19 cellular contexts compared by ENCODE assay signal in the genomic region with DNA sequence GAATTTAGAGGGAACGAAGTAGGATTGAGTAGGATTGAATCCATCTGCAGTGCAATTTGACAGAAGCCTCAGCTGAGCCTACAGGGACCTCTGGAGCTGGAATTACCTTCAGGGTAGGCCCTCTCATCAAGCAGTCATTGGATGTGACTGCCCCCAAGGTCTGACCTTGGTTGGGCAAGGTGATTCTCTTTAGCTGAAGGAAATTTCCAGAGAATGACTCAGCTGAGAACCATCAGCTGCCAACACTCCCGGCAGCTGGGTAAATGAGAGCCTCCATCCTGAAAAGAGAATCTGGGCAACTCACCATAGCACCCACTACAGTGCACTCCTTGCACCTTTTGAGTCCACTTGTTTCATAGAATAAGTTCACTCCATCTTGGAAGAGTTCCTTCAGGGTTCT.
DNase-seq lines count a peak whose midpoint lies in the region; ATAC-seq, FAIRE-seq and TF ChIP-seq lines count a peak whose summit lies in the region.
"Had no signal": no experiment of that assay in that cellular context is flagged by ENCODE, and none has a peak within 500 bp of the region (broad histone marks: within the 10 kb centered on the region; RNA-seq: fewer than 3 reads in every experiment).

No MANE protein-coding gene starts in this region.

- H3K36me3 ChIP-seq in HepG2 (replicated peaks in 1 of 2; ENCODE audit: control insufficient read depth in 1 of 2, insufficient read depth in 2 of 2, low read length in 2 of 2) (no peaks in the 10 kb centered on the region), right lobe of liver (no peaks in the 10 kb centered on the region), adipocyte (ENCODE audit: control insufficient read depth, insufficient read depth, low read length, severe bottlenecking) (no peaks in the 10 kb centered on the region)
- H3K36me3 ChIP-seq: colonic mucosa, neural progenitor cell, uterus had no signal

- FAIRE-seq in HepG2 (lab: Jason Lieb, UNC) (no peak), urothelium cell line (lab: Jason Lieb, UNC) (no peak), D721Med (lab: Jason Lieb, UNC) (no peak), frontal cortex (lab: Jason Lieb, UNC) (no peak)

- CTCF ChIA-PET in HepG2 (lab: Yijun Ruan, JAX; ENCODE audit: low intra/inter-chr PET ratio, low total read pairs): no interaction called here

- H3K4me3 ChIP-seq in HepG2 (replicated peaks in 1 of 3; ENCODE audit: insufficient read depth in 1 of 3, low read depth in 2 of 3, low read length in 3 of 3) (no peak overlapping the region), right lobe of liver (no peak overlapping the region), adipocyte (ENCODE audit: low read length) (no peak overlapping the region), fibroblast of villous mesenchyme (ENCODE audit: low read depth, low read length) (no peak overlapping the region)
- H3K4me3 ChIP-seq: colonic mucosa, neural progenitor cell, uterus had no signal

- H3K9me3 ChIP-seq in HepG2 (ENCODE audit: low read length) (peaks cover 9% of the 10 kb centered on the region; the same call in 1 of the 2 replicates), right lobe of liver (no peaks in the 10 kb centered on the region), adipocyte (ENCODE audit: control insufficient read depth, low read length) (peaks cover 12% of the 10 kb centered on the region)
- H3K9me3 ChIP-seq: colonic mucosa had no signal

- TF ChIP-seq CTCF in HepG2 (CRISPR knock-in tag; IDR thresholded peaks at IDR 0.05) (no peak), right lobe of liver (IDR thresholded peaks at IDR 0.05) (no peak), fibroblast of villous mesenchyme (IDR thresholded peaks at IDR 0.05; ENCODE audit: insufficient read depth, low read depth, low read length) (no peak), D721Med (IDR thresholded peaks at IDR 0.05; ENCODE audit: insufficient read depth, missing control alignments) (no peak)

- no peak for TF ChIP-seq RAD21 in HepG2 (CRISPR knock-in tag; IDR thresholded peaks at IDR 0.05)

- H3K4me2 ChIP-seq in HepG2 (ENCODE audit: low read depth, low read length): no peak overlapping the region
- H3K4me2 ChIP-seq: neural progenitor cell had no signal

- H4K20me1 ChIP-seq in HepG2 (ENCODE audit: insufficient read depth, low read length): no peaks in the 10 kb centered on the region

- ATAC-seq in HepG2: no peak
- no peak for ATAC-seq in right lobe of liver
- ATAC-seq: esophagus mucosa; sciatic nerve; stimulated activated effector memory CD8-positive, alpha-beta T cell treated with anti-CD3 and anti-CD28 coated beads, Interleukin-12 subunit alpha, Interleukin-12 subunit beta, amount 100 ng/mL, for 72 hours had no signal

- no peak for TF ChIP-seq POLR2A in HepG2 (IDR thresholded peaks at IDR 0.05; ENCODE audit: insufficient read depth in 1 of 2, low read depth in 2 of 2, low read length in 2 of 2)
- TF ChIP-seq POLR2A in right lobe of liver (IDR thresholded peaks at IDR 0.05): no peak

- in situ Hi-C loops in HepG2 (cut with HindIII; ENCODE audit: extremely low pct_ligation_motif_present, low pct_unique_long_range_greater_than_20kb): no loop called here

- H3K79me2 ChIP-seq in HepG2 (ENCODE audit: insufficient read depth, low read length): no peaks in the 10 kb centered on the region

- no peak overlapping the region for H3K27ac ChIP-seq in HepG2 (ENCODE audit: extremely low read length, insufficient read depth, low read length)
- no peak overlapping the region for H3K27ac ChIP-seq in right lobe of liver
- H3K27ac ChIP-seq: colonic mucosa, neural progenitor cell, uterus had no signal

- no peak for TF ChIP-seq EP300 in HepG2 (IDR thresholded peaks at IDR 0.05; ENCODE audit: low read depth in 2 of 2, low read length in 2 of 2)
- no peak for TF ChIP-seq EP300 in HepG2 (CRISPR knock-in tag; IDR thresholded peaks at IDR 0.05; ENCODE audit: borderline replicate concordance)

- 50% methylated on average over 2 of the region's 2 CpGs for WGBS in HepG2 (ENCODE audit: low lambda C conversion rate)
- WGBS in right lobe of liver (ENCODE audit: insufficient coverage, low coverage, low lambda C conversion rate, missing lambda C conversion rate): 67% methylated on average over 1 of the region's 2 CpGs

- DNase-seq in HepG2 (ENCODE audit: low spot score) (no peak), right lobe of liver (no peak), adipocyte (ENCODE audit: low read depth) (peak; percentile 20), fibroblast of villous mesenchyme (ENCODE audit: low read depth) (peak; percentile 56), urothelium cell line (ENCODE audit: low spot score) (peak; percentile 60), NCI-H2029 treated with DMSO at 0.1 percent for 48 hours (lab: John Stamatoyannopoulos, UW) (no peak), D721Med (ENCODE audit: insufficient read length, low spot score) (no peak), frontal cortex (ENCODE audit: low spot score in 2 of 2) (no peak)
- DNase-seq: 8988T; activated CD4-positive, alpha-beta T cell treated with anti-CD3 and anti-CD28 coated beads for 1 hour; CD8-positive, alpha-beta memory T cell; colonic mucosa; KBM-7; NCI-H510A treated with DMSO at 0.1 percent for 48 hours; uterus had no signal

- H3K9ac ChIP-seq in HepG2 (ENCODE audit: insufficient read depth, low read depth, low read length) (no peak overlapping the region), adipocyte (ENCODE audit: low read length) (no peak overlapping the region)
- H3K9ac ChIP-seq: neural progenitor cell had no signal

- POLR2A ChIA-PET in HepG2 (lab: Yijun Ruan, JAX): no interaction called here

- no peak overlapping the region for H2AFZ ChIP-seq in HepG2 (ENCODE audit: low read length)
- H2AFZ ChIP-seq: neural progenitor cell had no signal

- BruUV-seq in HepG2 (replicated peaks; lab: Mats Ljungman, UMichigan): no TSS peak

- H3K4me1 ChIP-seq in HepG2 (ENCODE audit: insufficient read depth, low read length) (no peaks in the 10 kb centered on the region), right lobe of liver (no peaks in the 10 kb centered on the region), adipocyte (ENCODE audit: control insufficient read depth, insufficient read depth, low read length) (no peaks in the 10 kb centered on the region)
- H3K4me1 ChIP-seq: colonic mucosa, neural progenitor cell, uterus had no signal

- H3K27me3 ChIP-seq in HepG2 (ENCODE audit: control insufficient read depth in 1 of 2, insufficient read depth in 2 of 2, low read length in 2 of 2): no peaks in the 10 kb centered on the region
- no peaks in the 10 kb centered on the region for H3K27me3 ChIP-seq in right lobe of liver
- no peaks in the 10 kb centered on the region for H3K27me3 ChIP-seq in adipocyte (replicated peaks; ENCODE audit: control insufficient read depth, insufficient read depth, low read length)
- H3K27me3 ChIP-seq: colonic mucosa, neural progenitor cell, uterus had no signal

- intact Hi-C loops in HepG2 (cut with micrococcal nuclease; ENCODE audit: unreplicated experiment): no loop called here
- intact Hi-C loops in right lobe of liver (cut with DNase I): no loop called here

TF ChIP-seq in HepG2, 621 proteins besides CTCF, POLR2A, EP300 and RAD21:
- TF ChIP-seq ZNF704 (CRISPR knock-in tag; IDR thresholded peaks at IDR 0.05; ENCODE audit: borderline replicate concordance): no peak
- TF ChIP-seq FOSL2 (CRISPR knock-in tag; IDR thresholded peaks at IDR 0.05): peak; percentile 36; the same call in 1 of the 2 replicates

Comparison
In these comparisons a context has a peak if more than half of its experiments do, and no peak if none do; other contexts are left out.
1. DNase-seq: peak in adipocyte (single experiment), fibroblast of villous mesenchyme (single experiment) and urothelium cell line (single experiment); none in HepG2 (single experiment), right lobe of liver (0 of 3), NCI-H2029 treated with DMSO at 0.1 percent for 48 hours (single experiment), D721Med (single experiment) and frontal cortex (0 of 2).